Comparison of ENCODE assay signal across 16 cellular contexts in genomic region chr2:11521730-11522129, GRCh38. TPM values are rescaled to one million over a fixed set of nuclear protein-coding genes. Genes with fewer than 3 reads are reported as not detected.
A peak's percentile ranks its signal among the peaks of the same experiment; 100 is the strongest.
DNase-seq lines count a peak whose midpoint lies in the region; ATAC-seq and TF ChIP-seq lines count a peak whose summit lies in the region.
"Had no signal": no experiment of that assay in that cellular context is flagged by ENCODE, and none has a peak within 500 bp of the region (broad histone marks: within the 10 kb centered on the region; RNA-seq: fewer than 3 reads in every experiment).

No MANE protein-coding gene starts in this region.

- no peak for TF ChIP-seq EP300 in stomach (IDR thresholded peaks at IDR 0.05)

- no peak overlapping the region for H3K27ac ChIP-seq in stomach
- H3K27ac ChIP-seq: BLaER1 treated with 17β-estradiol and CSF1 and Interleukin-3, amounts not matched to agents 10 nM and 100 nM had no signal

- peak overlapping the region; percentile 8; the same call in 1 of the 2 replicates for H3K27ac Mint-ChIP-seq in WTC11
- H3K27ac Mint-ChIP-seq: CD4-positive, CD25-positive, alpha-beta regulatory T cell had no signal

- peaks cover 30% of the 10 kb centered on the region for H3K4me1 Mint-ChIP-seq in WTC11

- peaks cover 4% of the 10 kb centered on the region; the same call in 1 of the 2 replicates for H3K4me1 ChIP-seq in BE2C
- no peaks in the 10 kb centered on the region for H3K4me1 ChIP-seq in stomach
- H3K4me1 ChIP-seq: BLaER1 treated with 17β-estradiol and CSF1 and Interleukin-3, amounts not matched to agents 10 nM and 100 nM; HAP-1 had no signal

- 77 to 86% (median 81%) methylated on average over 9 of the region's 9 CpGs for WGBS in stomach, 5 donors

- TF ChIP-seq POLR2A in stomach (IDR thresholded peaks at IDR 0.05): no peak

- H3K27me3 Mint-ChIP-seq in WTC11 (ENCODE audit: low read depth): no peaks in the 10 kb centered on the region

- intact Hi-C loops in stomach (cut with DNase I; ENCODE audit: low total_unique reads): no loop called here

- TF ChIP-seq CTCF in BE2C (IDR thresholded peaks at IDR 0.05; ENCODE audit: low read depth, low read length) (no peak), WTC11 (IDR thresholded peaks at IDR 0.05) (no peak), stomach (IDR thresholded peaks at IDR 0.05) (no peak)

- peaks cover 10% of the 10 kb centered on the region for H3K36me3 Mint-ChIP-seq in WTC11
- H3K36me3 Mint-ChIP-seq: CD4-positive, CD25-positive, alpha-beta regulatory T cell had no signal

- ATAC-seq in WTC11 (no peak), GM21423 (IDR thresholded peaks at IDR 0.05; ENCODE audit: unreplicated experiment) (no peak)

- no peak overlapping the region for H3K4me3 ChIP-seq in BE2C (ENCODE audit: low read depth, low read length)
- H3K4me3 ChIP-seq in stomach: no peak overlapping the region
- H3K4me3 ChIP-seq: BLaER1 treated with 17β-estradiol and CSF1 and Interleukin-3, amounts not matched to agents 10 nM and 100 nM; HAP-1 had no signal

- CTCF ChIA-PET in WTC11 (lab: Charles Lee): no interaction called here

- no peak overlapping the region for H3K4me3 Mint-ChIP-seq in WTC11
- H3K4me3 Mint-ChIP-seq: CD4-positive, CD25-positive, alpha-beta regulatory T cell had no signal

- H3K9me3 ChIP-seq in BE2C (no peaks in the 10 kb centered on the region), stomach (peaks cover 0 to 5% (median 0%) of the 10 kb centered on the region in 4 donors)
- H3K9me3 ChIP-seq: HAP-1 had no signal

- POLR2A ChIA-PET in WTC11 (lab: Charles Lee): no interaction called here

- DNase-seq in BE2C (peak; percentile 32), WTC11 (ENCODE audit: low spot score) (no peak), iPS-NIHi7 (ENCODE audit: extremely low spot score) (peak; percentile 3), pons (ENCODE audit: low spot score) (peak; percentile 48), COR-L47 (lab: John Stamatoyannopoulos, UW) (no peak), stomach (no peak)
- no peak for DNase-seq in activated CD4-positive, alpha-beta T cell treated with anti-CD3 and anti-CD28 coated beads, Interleukin-2, amount 50 U/mL, for 4 hours
- DNase-seq: 8988T; AML-193; CD4-positive, CD25-positive, alpha-beta regulatory T cell; DMS153; DMS79 treated with DMSO at 0.1 percent for 48 hours; EL had no signal

- H3K36me3 ChIP-seq in BE2C (peaks cover 7% of the 10 kb centered on the region), stomach (no peaks in the 10 kb centered on the region)
- H3K36me3 ChIP-seq: BLaER1 treated with 17β-estradiol and CSF1 and Interleukin-3, amounts not matched to agents 10 nM and 100 nM; HAP-1 had no signal

- no peaks in the 10 kb centered on the region for H3K27me3 ChIP-seq in BE2C
- H3K27me3 ChIP-seq in stomach: no peaks in the 10 kb centered on the region
- H3K27me3 ChIP-seq: BLaER1 treated with 17β-estradiol and CSF1 and Interleukin-3, amounts not matched to agents 10 nM and 100 nM had no signal

- H3K9me3 Mint-ChIP-seq in WTC11: peaks cover 18% of the 10 kb centered on the region

TF ChIP-seq in WTC11, 78 proteins besides CTCF, POLR2A, EP300 and RAD21:
- TF ChIP-seq ZBTB43 (CRISPR knock-in tag; IDR thresholded peaks at IDR 0.05) (no peak), ZNF138 (CRISPR knock-in tag; conservative IDR thresholded peaks at IDR 0.05) (no peak), ZSCAN18 (CRISPR knock-in tag; IDR thresholded peaks at IDR 0.05) (no peak), ZNF416 (CRISPR knock-in tag; IDR thresholded peaks at IDR 0.05) (no peak), RELA (CRISPR knock-in tag; IDR thresholded peaks at IDR 0.05; ENCODE audit: borderline replicate concordance) (no peak), ZNF263 (CRISPR knock-in tag; IDR thresholded peaks at IDR 0.05; ENCODE audit: low read depth) (no peak), MYBL2 (CRISPR knock-in tag; IDR thresholded peaks at IDR 0.05) (no peak), KAT7 (CRISPR knock-in tag; IDR thresholded peaks at IDR 0.05; ENCODE audit: borderline replicate concordance) (no peak), ATF3 (CRISPR knock-in tag; conservative IDR thresholded peaks at IDR 0.05) (no peak)

RNA-seq across cellular contexts. Expression of gene GREB1, which starts 12.1 kb away (rescaled TPM):
- 22.5 TPM for polyA plus RNA-seq in BE2C (2012; ENCODE audit: insufficient read depth, insufficient read length, low read depth)
- 31.9 to 35.7 TPM (median 34.4 TPM) in 3 replicates for total RNA-seq in WTC11 (2021)
- total RNA-seq in stomach: 10 to 100 TPM in 3 of 5 donors, 1 to 10 TPM in 2; 1.3 to 37.9 (median 11.0) TPM
- 1 to 10 TPM in 2 of 3 donors, under 1 TPM in 1; 0.88 to 2.4 (median 1.5) TPM for polyA plus RNA-seq in stomach

RNA-seq across cellular contexts. Expression of gene E2F6, which starts 55.8 kb away (rescaled TPM):
- 36.3 TPM for polyA plus RNA-seq in BE2C (2012; ENCODE audit: insufficient read depth, insufficient read length, low read depth)
- total RNA-seq in WTC11 (2021) (14.2 to 16.0 TPM (median 14.4 TPM) in 3 replicates), stomach (10 to 100 TPM in 4 of 5 donors, under 1 TPM in 1; 0.58 to 32.1 (median 13.8) TPM)
- polyA plus RNA-seq in stomach: 1 to 10 TPM; 5.6 to 7.5 (median 6.9) TPM

Comparison
In these comparisons a context has a peak if more than half of its experiments do, and no peak if none do; other contexts are left out.
1. DNase-seq: peak in BE2C (single experiment), iPS-NIHi7 (single experiment) and pons (single experiment); none in WTC11 (single experiment), activated CD4-positive, alpha-beta T cell treated with anti-CD3 and anti-CD28 coated beads, Interleukin-2, amount 50 U/mL, for 4 hours (0 of 2), COR-L47 (single experiment) and stomach (single experiment).